ENCODE assay signal across 21 cellular contexts in the genomic region with DNA sequence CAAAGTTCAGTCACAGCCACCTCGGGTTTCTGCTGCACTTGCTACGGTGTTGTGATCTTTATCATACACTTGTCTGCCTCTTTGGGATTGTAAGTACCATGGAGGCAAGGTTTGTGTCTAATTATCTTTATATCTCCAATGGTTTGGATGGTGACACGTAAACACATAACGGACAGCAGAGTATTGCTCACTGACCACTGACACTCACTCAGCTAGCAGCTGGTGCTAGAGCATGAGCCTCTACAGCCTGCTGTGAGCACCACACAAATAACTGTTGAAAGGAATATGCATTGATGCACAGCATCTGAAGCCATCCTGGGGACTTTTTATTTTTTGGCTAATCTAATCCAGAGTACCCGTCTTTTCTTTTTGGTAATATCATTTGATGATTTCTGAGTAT.
"Had no signal": no experiment of that assay in that cellular context is flagged by ENCODE, and none has a peak within 500 bp of the region (broad histone marks: within the 10 kb centered on the region; RNA-seq: fewer than 3 reads in every experiment).

No MANE protein-coding gene starts in this region.

- H3K9me3 Mint-ChIP-seq: activated B cell treated with CpG ODN at 0.5 μM for 24 hours; activated CD4-positive, alpha-beta memory T cell treated with anti-CD3 and anti-CD28 coated beads, Interleukin-2, amount 10 ng/mL, durations not matched to agents 7 days and 5 days; activated naive CD4-positive, alpha-beta T cell treated with anti-CD3 and anti-CD28 coated beads for 36 hours; T-cell had no signal

- H3K36me3 Mint-ChIP-seq: activated CD8-positive, alpha-beta memory T cell treated with anti-CD3 and anti-CD28 coated beads, Interleukin-2, amount 10 ng/mL, durations not matched to agents 7 days and 5 days; T-cell had no signal

- H3K9me3 ChIP-seq: lower lobe of right lung, thyroid gland had no signal

- H3K4me3 ChIP-seq: lower lobe of right lung, thyroid gland had no signal

- H3K36me3 ChIP-seq: lower lobe of right lung, thyroid gland had no signal

- H3K27ac Mint-ChIP-seq: activated B cell treated with CpG ODN at 0.5 μM for 24 hours; activated CD4-positive, alpha-beta memory T cell treated with anti-CD3 and anti-CD28 coated beads, Interleukin-2, amount 10 ng/mL, durations not matched to agents 7 days and 5 days; activated CD8-positive, alpha-beta memory T cell treated with anti-CD3 and anti-CD28 coated beads, Interleukin-2, amount 10 ng/mL, durations not matched to agents 7 days and 5 days; activated naive CD4-positive, alpha-beta T cell treated with anti-CD3 and anti-CD28 coated beads for 36 hours; nephron progenitor cell; T-cell had no signal

- H3K4me1 Mint-ChIP-seq: activated B cell treated with CpG ODN at 0.5 μM for 24 hours; activated CD4-positive, alpha-beta memory T cell treated with anti-CD3 and anti-CD28 coated beads, Interleukin-2, amount 10 ng/mL, durations not matched to agents 7 days and 5 days; activated CD8-positive, alpha-beta memory T cell treated with anti-CD3 and anti-CD28 coated beads, Interleukin-2, amount 10 ng/mL, durations not matched to agents 7 days and 5 days; T-cell had no signal

- H3K4me1 ChIP-seq: lower lobe of right lung had no signal

- H3K27ac ChIP-seq: lower lobe of right lung, thyroid gland had no signal

- H3K4me3 Mint-ChIP-seq: activated B cell treated with CpG ODN at 0.5 μM for 24 hours; activated CD4-positive, alpha-beta memory T cell treated with anti-CD3 and anti-CD28 coated beads, Interleukin-2, amount 10 ng/mL, durations not matched to agents 7 days and 5 days; activated CD8-positive, alpha-beta memory T cell treated with anti-CD3 and anti-CD28 coated beads, Interleukin-2, amount 10 ng/mL, durations not matched to agents 7 days and 5 days; activated naive CD4-positive, alpha-beta T cell treated with anti-CD3 and anti-CD28 coated beads for 36 hours; nephron progenitor cell; T-cell had no signal

- H3K27me3 Mint-ChIP-seq: activated B cell treated with CpG ODN at 0.5 μM for 24 hours had no signal

- H3K27me3 ChIP-seq: thyroid gland had no signal

- DNase-seq: activated B cell treated with CpG ODN at 0.5 μM for 24 hours; activated CD4-positive, alpha-beta memory T cell treated with anti-CD3 and anti-CD28 coated beads, Interleukin-2, amount 10 ng/mL, durations not matched to agents 7 days and 5 days; activated CD4-positive, alpha-beta T cell treated with anti-CD3 and anti-CD28 coated beads for 4 hours; activated CD8-positive, alpha-beta memory T cell treated with anti-CD3 and anti-CD28 coated beads, Interleukin-2, amount 10 ng/mL, durations not matched to agents 7 days and 5 days; activated naive CD4-positive, alpha-beta T cell treated with anti-CD3 and anti-CD28 coated beads for 36 hours; aorta; cerebellar nuclear complex; cortex of kidney; erythroblast; left colon; lower lobe of right lung; nephron progenitor cell; nucleus accumbens; stimulated activated CD4-positive, alpha-beta T cell treated with anti-CD3 and anti-CD28 coated beads, Interleukin-12 subunit alpha, Interleukin-12 subunit beta, amount 100 ng/mL, for 4 hours; stimulated activated CD4-positive, alpha-beta T cell treated with anti-CD3 and anti-CD28 coated beads, Interleukin-1b, Interleukin-23, amount 100 ng/mL, for 48 hours; stimulated activated naive CD4-positive, alpha-beta T cell treated with Interleukin-2 at 50 U/mL for 16 hours; T-cell; thyroid gland had no signal

- FAIRE-seq: bronchial epithelial cell, endometrium, islet of Langerhans had no signal
